In genomic region chr9:21121079-21121478, GRCh38 we compare ENCODE assay signal across 33 cellular contexts. TPM values are rescaled to one million over a fixed set of nuclear protein-coding genes. Genes with fewer than 3 reads are reported as not detected.
DNase-seq lines count a peak whose midpoint lies in the region; ATAC-seq, FAIRE-seq and TF ChIP-seq lines count a peak whose summit lies in the region.
"Had no signal": no experiment of that assay in that cellular context is flagged by ENCODE, and none has a peak within 500 bp of the region (broad histone marks: within the 10 kb centered on the region; RNA-seq: fewer than 3 reads in every experiment).

No MANE protein-coding gene starts in this region.

- H3K36me3 Mint-ChIP-seq in activated T-helper 17 cell treated with anti-CD3 and anti-CD28 coated beads, Interleukin-2, amount 50 U/mL, for 72 hours (ENCODE audit: low read depth) = no peaks in the 10 kb centered on the region
- H3K36me3 Mint-ChIP-seq: activated naive CD8-positive, alpha-beta T cell; IgD-negative memory B cell; mesothelial cell of epicardium; natural killer cell treated with Interleukin-12 subunit alpha and Interleukin-12 subunit beta and Interleukin-15 and Interleukin-18, amount 100 ng/mL, for 72 hours had no signal

- TF ChIP-seq POLR2A in GM12891 (IDR thresholded peaks at IDR 0.05; ENCODE audit: low read depth, low read length) = no peak

- peaks cover 10% of the 10 kb centered on the region for H3K27me3 Mint-ChIP-seq in activated T-helper 17 cell treated with anti-CD3 and anti-CD28 coated beads, Interleukin-2, amount 50 U/mL, for 72 hours

- no peak overlapping the region for H3K27ac Mint-ChIP-seq in activated T-helper 17 cell treated with anti-CD3 and anti-CD28 coated beads, Interleukin-2, amount 50 U/mL, for 72 hours
- H3K27ac Mint-ChIP-seq: activated naive CD8-positive, alpha-beta T cell; activated T-helper 1 cell treated with anti-CD3 and anti-CD28 coated beads, Interleukin-12 subunit alpha, Interleukin-12 subunit beta, Interleukin-2, Interleukin-4 antibody, amounts not matched to agents 30 ng/mL and 10 ng/mL and 1 ng/mL, durations not matched to agents 14 hours and 24 hours and 36 hours; HFFc6; IgD-negative memory B cell; mesothelial cell of epicardium; natural killer cell treated with Interleukin-12 subunit alpha and Interleukin-12 subunit beta and Interleukin-15 and Interleukin-18, amount 100 ng/mL, for 72 hours had no signal

- H3K4me1 Mint-ChIP-seq in activated T-helper 17 cell treated with anti-CD3 and anti-CD28 coated beads, Interleukin-2, amount 50 U/mL, for 72 hours = no peaks in the 10 kb centered on the region
- H3K4me1 Mint-ChIP-seq: IgD-negative memory B cell had no signal

- DNase-seq in GM12891 (ENCODE audit: insufficient read length, low spot score) = no peak
- DNase-seq in GM19239 (ENCODE audit: insufficient read length, low spot score) = no peak
- DNase-seq in COR-L47 (lab: John Stamatoyannopoulos, UW) = no peak
- DNase-seq in LoVo (ENCODE audit: low spot score) = no peak
- no peak for DNase-seq in ACHN
- DNase-seq: activated CD4-positive, alpha-beta T cell treated with anti-CD3 and anti-CD28 coated beads for 4 hours; cerebellar nuclear complex; DMS79; dorsolateral prefrontal cortex; HFFc6; left lung; NCI-H1105 treated with DMSO at 0.1 percent for 48 hours; NCI-H2029 treated with DMSO at 0.1 percent for 48 hours; NCI-H226; NCI-H748 treated with DMSO at 0.1 percent for 48 hours; small intestine; stimulated activated CD4-positive, alpha-beta T cell treated with anti-CD3 and anti-CD28 coated beads, Interleukin-1b, Interleukin-23, amount 100 ng/mL, for 48 hours had no signal

- H3K4me3 Mint-ChIP-seq in activated T-helper 17 cell treated with anti-CD3 and anti-CD28 coated beads, Interleukin-2, amount 50 U/mL, for 72 hours = no peak overlapping the region
- H3K4me3 Mint-ChIP-seq: activated naive CD8-positive, alpha-beta T cell; activated T-helper 1 cell treated with anti-CD3 and anti-CD28 coated beads, Interleukin-12 subunit alpha, Interleukin-12 subunit beta, Interleukin-2, Interleukin-4 antibody, amounts not matched to agents 30 ng/mL and 10 ng/mL and 1 ng/mL, durations not matched to agents 14 hours and 24 hours and 36 hours; HFFc6; IgD-negative memory B cell; mesothelial cell of epicardium; natural killer cell treated with Interleukin-12 subunit alpha and Interleukin-12 subunit beta and Interleukin-15 and Interleukin-18, amount 100 ng/mL, for 72 hours had no signal

- peak; percentile 59 for ATAC-seq in HG02642 (IDR thresholded peaks at IDR 0.05; ENCODE audit: poor library complexity, unreplicated experiment)
- ATAC-seq in activated T-helper 17 cell treated with anti-CD3 and anti-CD28 coated beads, Interleukin-2, amount 50 U/mL, for 72 hours (replicated peaks) = peak; percentile 42
- no peak for ATAC-seq in GM19351 (IDR thresholded peaks at IDR 0.05; ENCODE audit: unreplicated experiment)
- ATAC-seq: left lung, Right ventricle myocardium inferior had no signal

- H3K9me3 Mint-ChIP-seq in activated T-helper 17 cell treated with anti-CD3 and anti-CD28 coated beads, Interleukin-2, amount 50 U/mL, for 72 hours = no peaks in the 10 kb centered on the region
- H3K9me3 Mint-ChIP-seq: activated T-helper 1 cell treated with anti-CD3 and anti-CD28 coated beads, Interleukin-12 subunit alpha, Interleukin-12 subunit beta, Interleukin-2, Interleukin-4 antibody, amounts not matched to agents 30 ng/mL and 10 ng/mL and 1 ng/mL, durations not matched to agents 14 hours and 24 hours and 36 hours; HFFc6; natural killer cell treated with Interleukin-12 subunit alpha and Interleukin-12 subunit beta and Interleukin-15 and Interleukin-18, amount 100 ng/mL, for 72 hours had no signal

- no peak for FAIRE-seq in GM12891 (lab: Jason Lieb, UNC)
- FAIRE-seq in GM19239 (lab: Jason Lieb, UNC) = peak; percentile 39
- FAIRE-seq: small intestine had no signal

- in situ Hi-C loops in ACHN (cut with HindIII; ENCODE audit: low pct_ligation_motif_present, low pct_unique_long_range_greater_than_20kb, low sequenced_read_pairs) = no loop called here

TF ChIP-seq in GM12891, 5 proteins besides CTCF, POLR2A, EP300 and RAD21:
- TF ChIP-seq POLR2AphosphoS5 (IDR thresholded peaks at IDR 0.05; ENCODE audit: low read depth, low read length) (no peak), SPI1 (IDR thresholded peaks at IDR 0.05; ENCODE audit: low read depth, low read length) (0 out of 2 replicates have a peak, but pooled peaks have one; percentile 7)

RNA-seq across cellular contexts. Expression of gene IFNW1, which starts 20.6 kb away (rescaled TPM):
- 0.05 TPM for polyA plus RNA-seq in GM12891 (2012; ENCODE audit: low read depth, missing spikeins)
- total RNA-seq in activated T-helper 17 cell treated with anti-CD3 and anti-CD28 coated beads, Interleukin-2, amount 50 U/mL, for 72 hours = not detected
- total RNA-seq: A673; activated T-helper 1 cell treated with anti-CD3 and anti-CD28 coated beads, Interleukin-12 subunit alpha, Interleukin-12 subunit beta, Interleukin-2, Interleukin-4 antibody, amounts not matched to agents 30 ng/mL and 10 ng/mL and 1 ng/mL, durations not matched to agents 14 hours and 24 hours and 36 hours; dorsolateral prefrontal cortex; HFFc6; left lung; M059J; mesothelial cell of epicardium; natural killer cell treated with Interleukin-12 subunit alpha and Interleukin-12 subunit beta and Interleukin-15 and Interleukin-18, amount 100 ng/mL, for 72 hours; osteoblast; renal cortical epithelial cell; Right ventricle myocardium inferior; T-helper 2 cell treated with Interferon-gamma antibody and Interleukin-4, amounts not matched to agents 100 ng/mL and 5 ng/mL, for 36 hours; thoracic aorta had no signal
- polyA plus RNA-seq: BJ, IgD-negative memory B cell, small intestine had no signal

RNA-seq across cellular contexts. Expression of gene IFNB1, which starts 43.3 kb away (rescaled TPM):
- not detected for polyA plus RNA-seq in GM12891 (2012; ENCODE audit: low read depth, missing spikeins)
- not detected for total RNA-seq in activated T-helper 17 cell treated with anti-CD3 and anti-CD28 coated beads, Interleukin-2, amount 50 U/mL, for 72 hours
- total RNA-seq: A673; dorsolateral prefrontal cortex; HFFc6; left lung; mesothelial cell of epicardium; natural killer cell treated with Interleukin-12 subunit alpha and Interleukin-12 subunit beta and Interleukin-15 and Interleukin-18, amount 100 ng/mL, for 72 hours; osteoblast; renal cortical epithelial cell; Right ventricle myocardium inferior; T-helper 2 cell treated with Interferon-gamma antibody and Interleukin-4, amounts not matched to agents 100 ng/mL and 5 ng/mL, for 36 hours; thoracic aorta had no signal
- polyA plus RNA-seq: BJ, IgD-negative memory B cell, small intestine had no signal

RNA-seq across cellular contexts. Expression of gene IFNA21, which starts 45.4 kb away (rescaled TPM):
- polyA plus RNA-seq in GM12891 (2012; ENCODE audit: low read depth, missing spikeins) = not detected
- total RNA-seq in activated T-helper 17 cell treated with anti-CD3 and anti-CD28 coated beads, Interleukin-2, amount 50 U/mL, for 72 hours = not detected
- total RNA-seq: A673; activated T-helper 1 cell treated with anti-CD3 and anti-CD28 coated beads, Interleukin-12 subunit alpha, Interleukin-12 subunit beta, Interleukin-2, Interleukin-4 antibody, amounts not matched to agents 30 ng/mL and 10 ng/mL and 1 ng/mL, durations not matched to agents 14 hours and 24 hours and 36 hours; dorsolateral prefrontal cortex; HFFc6; left lung; M059J; mesothelial cell of epicardium; natural killer cell treated with Interleukin-12 subunit alpha and Interleukin-12 subunit beta and Interleukin-15 and Interleukin-18, amount 100 ng/mL, for 72 hours; osteoblast; renal cortical epithelial cell; Right ventricle myocardium inferior; T-helper 2 cell treated with Interferon-gamma antibody and Interleukin-4, amounts not matched to agents 100 ng/mL and 5 ng/mL, for 36 hours; thoracic aorta had no signal
- polyA plus RNA-seq: BJ, IgD-negative memory B cell, small intestine had no signal
